13 cellular contexts compared by ENCODE assay signal in genomic region chr9:103991698-103992097, GRCh38.
DNase-seq lines count a peak whose midpoint lies in the region; ATAC-seq and TF ChIP-seq lines count a peak whose summit lies in the region.
"Had no signal": no experiment of that assay in that cellular context is flagged by ENCODE, and none has a peak within 500 bp of the region (broad histone marks: within the 10 kb centered on the region; RNA-seq: fewer than 3 reads in every experiment).

No MANE protein-coding gene starts in this region.

- H4K91ac ChIP-seq in mesenchymal stem cell (ENCODE audit: low read length): no peak overlapping the region

- WGBS in mesenchymal stem cell: no CpG with 5 or more reads among the region's 1 CpG
- 30% methylated on average over 1 of the region's 1 CpG for WGBS in right lobe of liver (ENCODE audit: insufficient coverage, low coverage, low lambda C conversion rate, missing lambda C conversion rate)

- no peak overlapping the region for H3K23ac ChIP-seq in mesenchymal stem cell (ENCODE audit: low read length in 2 of 2)

- no peak overlapping the region for H2AK5ac ChIP-seq in mesenchymal stem cell (ENCODE audit: low read length, severe bottlenecking)

- no peak overlapping the region for H2BK15ac ChIP-seq in mesenchymal stem cell (ENCODE audit: low read depth, poor library complexity, severe bottlenecking)

- TF ChIP-seq CTCF in GM10266 (IDR thresholded peaks at IDR 0.05; ENCODE audit: control insufficient read depth, insufficient read depth, low read depth, missing control alignments) (no peak), WTC11 (IDR thresholded peaks at IDR 0.05) (no peak), mesothelial cell of epicardium (IDR thresholded peaks at IDR 0.05; ENCODE audit: unreplicated experiment) (no peak), right lobe of liver (IDR thresholded peaks at IDR 0.05) (no peak)

- no peaks in the 10 kb centered on the region for H3K27me3 ChIP-seq in mesenchymal stem cell (ENCODE audit: control insufficient read depth in 1 of 2, insufficient read depth in 1 of 2, low read length in 2 of 2)
- H3K27me3 ChIP-seq in right lobe of liver: no peaks in the 10 kb centered on the region
- H3K27me3 ChIP-seq: sigmoid colon had no signal

- no peak overlapping the region for H3K4me3 Mint-ChIP-seq in WTC11
- H3K4me3 Mint-ChIP-seq in mesothelial cell of epicardium: no peak overlapping the region
- H3K4me3 Mint-ChIP-seq: GM23338; stimulated activated naive CD8-positive, alpha-beta T cell treated with anti-CD3 and anti-CD28 coated beads, Interleukin-15, Interleukin-2, amounts not matched to agents 100 ng/mL and 50 ng/mL, for 24 hours had no signal

- H3K36me3 ChIP-seq in mesenchymal stem cell (ENCODE audit: control insufficient read depth in 1 of 2, insufficient read depth in 2 of 2, low read depth in 1 of 2, low read length in 2 of 2) (no peaks in the 10 kb centered on the region), right lobe of liver (no peaks in the 10 kb centered on the region)
- H3K36me3 ChIP-seq: sigmoid colon had no signal

- peak overlapping the region; percentile 8; the same call in 1 of the 2 replicates for H3K27ac Mint-ChIP-seq in WTC11
- H3K27ac Mint-ChIP-seq in mesothelial cell of epicardium: no peak overlapping the region
- H3K27ac Mint-ChIP-seq: GM23338; stimulated activated naive CD8-positive, alpha-beta T cell treated with anti-CD3 and anti-CD28 coated beads, Interleukin-15, Interleukin-2, amounts not matched to agents 100 ng/mL and 50 ng/mL, for 24 hours had no signal

- CTCF ChIA-PET in WTC11 (lab: Charles Lee): no interaction called here

- H2BK12ac ChIP-seq in mesenchymal stem cell (ENCODE audit: low read length in 2 of 2): no peak overlapping the region

- no peak overlapping the region for H2AFZ ChIP-seq in mesenchymal stem cell (ENCODE audit: low read depth, low read length)
- H2AFZ ChIP-seq: GM23338 had no signal

- no peak overlapping the region for H3K4me2 ChIP-seq in mesenchymal stem cell (ENCODE audit: low read length, poor library complexity, severe bottlenecking)
- H3K4me2 ChIP-seq: GM23338 had no signal

- H3K9me3 Mint-ChIP-seq in WTC11 (no peaks in the 10 kb centered on the region), mesothelial cell of epicardium (no peaks in the 10 kb centered on the region)
- H3K9me3 Mint-ChIP-seq: stimulated activated naive CD8-positive, alpha-beta T cell treated with anti-CD3 and anti-CD28 coated beads, Interleukin-15, Interleukin-2, amounts not matched to agents 100 ng/mL and 50 ng/mL, for 24 hours had no signal

- no peak overlapping the region for H2BK5ac ChIP-seq in mesenchymal stem cell (ENCODE audit: low read depth, low read length, poor library complexity, severe bottlenecking)

- TF ChIP-seq POLR2A in right lobe of liver (IDR thresholded peaks at IDR 0.05): no peak

- no peak overlapping the region for H2BK120ac ChIP-seq in mesenchymal stem cell (ENCODE audit: low read depth, low read length)

- H3K18ac ChIP-seq in mesenchymal stem cell (ENCODE audit: low read depth in 1 of 2, low read length in 2 of 2): no peak overlapping the region

- H3K4me3 ChIP-seq in mesenchymal stem cell (ENCODE audit: insufficient read depth in 1 of 2, low read depth in 1 of 2, low read length in 2 of 2) (no peak overlapping the region), right lobe of liver (no peak overlapping the region)
- H3K4me3 ChIP-seq: GM23338, sigmoid colon had no signal

- H3K4ac ChIP-seq in mesenchymal stem cell (ENCODE audit: low read depth in 1 of 2, low read length in 2 of 2): no peak overlapping the region

- no peaks in the 10 kb centered on the region for H3K79me1 ChIP-seq in mesenchymal stem cell (replicated peaks; ENCODE audit: low read length, poor library complexity, severe bottlenecking)

- ATAC-seq in GM19328 (IDR thresholded peaks at IDR 0.05; ENCODE audit: unreplicated experiment): peak; percentile 59
- ATAC-seq in HG02970 (IDR thresholded peaks at IDR 0.05; ENCODE audit: low FRiP score, unreplicated experiment): peak; percentile 80
- ATAC-seq in WTC11: peak; percentile 56; the same call in 1 of the 2 replicates
- ATAC-seq in right lobe of liver: no peak
- ATAC-seq: GM23338 had no signal

- H3K36me3 Mint-ChIP-seq in WTC11 (no peaks in the 10 kb centered on the region), mesothelial cell of epicardium (no peaks in the 10 kb centered on the region)

- POLR2A ChIA-PET in WTC11 (lab: Charles Lee): interaction anchor here (0.6 kb wide), 1 partner anchor 519 kb away, joined by 3 read pairs; no protein-coding TSS in a partner anchor

- peak; percentile 34 for DNase-seq in GM10266 (ENCODE audit: extremely low spot score)
- no peak for DNase-seq in WTC11 (ENCODE audit: low spot score)
- no peak for DNase-seq in superior temporal gyrus (ENCODE audit: extremely low spot score)
- no peak for DNase-seq in mesenchymal stem cell
- no peak for DNase-seq in mesothelial cell of epicardium (ENCODE audit: low spot score in 2 of 2, unreplicated experiment in 2 of 2)
- DNase-seq in right lobe of liver: no peak
- DNase-seq: activated effector memory CD4-positive, alpha-beta T cell treated with Interleukin-2 at 50 U/mL for 16 hours; NCI-H187 treated with DMSO at 0.1 percent for 48 hours; sigmoid colon had no signal

- H3K4me1 Mint-ChIP-seq in WTC11 (peaks cover 22% of the 10 kb centered on the region), mesothelial cell of epicardium (no peaks in the 10 kb centered on the region)
- H3K4me1 Mint-ChIP-seq: GM23338 had no signal

- no peak overlapping the region for H4K8ac ChIP-seq in mesenchymal stem cell (ENCODE audit: low read length)

- no peak overlapping the region for H3K14ac ChIP-seq in mesenchymal stem cell (ENCODE audit: low read length in 2 of 2)

- H3K9me3 ChIP-seq in mesenchymal stem cell (ENCODE audit: control insufficient read depth, low read length) (no peaks in the 10 kb centered on the region), right lobe of liver (no peaks in the 10 kb centered on the region)
- H3K9me3 ChIP-seq: sigmoid colon had no signal

- H3K27me3 Mint-ChIP-seq in WTC11 (ENCODE audit: low read depth) (no peaks in the 10 kb centered on the region), mesothelial cell of epicardium (ENCODE audit: low read depth) (no peaks in the 10 kb centered on the region)
- H3K27me3 Mint-ChIP-seq: stimulated activated naive CD8-positive, alpha-beta T cell treated with anti-CD3 and anti-CD28 coated beads, Interleukin-15, Interleukin-2, amounts not matched to agents 100 ng/mL and 50 ng/mL, for 24 hours had no signal

- no peak overlapping the region for H3K9ac ChIP-seq in mesenchymal stem cell (ENCODE audit: low read length)

- H3K27ac ChIP-seq in mesenchymal stem cell (ENCODE audit: low read length, poor library complexity, severe bottlenecking) (no peak overlapping the region), right lobe of liver (no peak overlapping the region)
- H3K27ac ChIP-seq: sigmoid colon had no signal

- H3K4me1 ChIP-seq in mesenchymal stem cell (ENCODE audit: control insufficient read depth, insufficient read depth, low read depth, low read length) (no peaks in the 10 kb centered on the region), right lobe of liver (no peaks in the 10 kb centered on the region)
- H3K4me1 ChIP-seq: sigmoid colon had no signal

- intact Hi-C loops in right lobe of liver (cut with DNase I): no loop called here

TF ChIP-seq in WTC11, 78 proteins besides CTCF, POLR2A, EP300 and RAD21:
- no peak for TF ChIP-seq MXD4 (CRISPR knock-in tag; IDR thresholded peaks at IDR 0.05; ENCODE audit: borderline replicate concordance)
- TF ChIP-seq GTF2I (CRISPR knock-in tag; conservative IDR thresholded peaks at IDR 0.05): no peak
- TF ChIP-seq FOXK1 (CRISPR knock-in tag; IDR thresholded peaks at IDR 0.05): no peak
- no peak for TF ChIP-seq IRF2 (CRISPR knock-in tag; IDR thresholded peaks at IDR 0.05; ENCODE audit: borderline replicate concordance, low read depth)

Comparison
In these comparisons a context has a peak if more than half of its experiments do, and no peak if none do; other contexts are left out.
1. ATAC-seq: peak in GM19328 (single experiment), HG02970 (single experiment) and WTC11 (single experiment); none in right lobe of liver (0 of 4).